Comparison of ENCODE assay signal across 8 cellular contexts in the genomic region with DNA sequence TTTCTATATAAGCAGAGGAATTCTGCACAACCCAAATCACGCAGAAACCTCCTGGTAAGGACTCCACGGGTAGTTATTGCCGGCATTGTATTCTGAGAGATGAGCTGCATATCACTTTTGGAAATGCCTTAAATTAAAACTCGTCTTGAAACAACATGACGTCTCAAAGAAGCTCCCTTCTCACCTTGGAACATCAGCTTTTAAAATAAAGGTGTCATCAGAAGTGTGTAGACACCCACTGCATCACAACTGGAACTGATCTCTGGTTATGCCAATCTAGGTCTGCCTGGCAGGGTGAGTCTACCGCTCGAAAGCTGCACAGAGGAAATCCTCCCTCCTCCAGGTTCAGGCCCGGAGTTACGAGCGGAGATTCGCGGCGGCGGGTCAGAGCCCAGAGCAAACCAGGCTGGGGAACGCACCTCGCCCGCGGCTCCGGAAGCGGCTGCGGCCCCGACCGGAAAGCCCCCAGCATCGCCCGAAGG. TPM values are rescaled to one million over a fixed set of nuclear protein-coding genes. Genes with fewer than 3 reads are reported as not detected.
DNase-seq lines count a peak whose midpoint lies in the region; ATAC-seq and TF ChIP-seq lines count a peak whose summit lies in the region.

No MANE protein-coding gene starts in this region.

- no peak overlapping the region for H2BK15ac ChIP-seq in neuronal stem cell (ENCODE audit: low read length)

- H2AFZ ChIP-seq in PC-9 (peak overlapping the region; percentile 90), neuronal stem cell (ENCODE audit: low read length) (peak overlapping the region; percentile 100)

- H3F3A ChIP-seq in PC-9 (ENCODE audit: insufficient read depth, low read depth): no peaks in the 10 kb centered on the region

- intact Hi-C loops in CD4-positive, alpha-beta T cell (cut with DNase I, micrococcal nuclease): loop anchor here (5.0 to 10.0 kb wide), 9 partner anchors 45 to 1658 kb away; a partner anchor contains a TSS
- intact Hi-C loops in PC-9 (cut with micrococcal nuclease; ENCODE audit: unreplicated experiment): loop anchor here (1.0 to 5.0 kb wide), 8 partner anchors 46 to 520 kb away; no protein-coding TSS in a partner anchor

- no peaks in the 10 kb centered on the region for H3K9me3 Mint-ChIP-seq in CD4-positive, alpha-beta T cell

- peak overlapping the region; percentile 62 for H2BK5ac ChIP-seq in neuronal stem cell (ENCODE audit: low read length)

- H3K9me3 ChIP-seq in CD4-positive, alpha-beta T cell (ENCODE audit: control insufficient read depth, low read length): no peaks in the 10 kb centered on the region
- H3K9me3 ChIP-seq in PC-9 (ENCODE audit: insufficient read depth, low read depth): no peaks in the 10 kb centered on the region
- no peaks in the 10 kb centered on the region for H3K9me3 ChIP-seq in esophagus (ENCODE audit: control insufficient read depth in 2 of 2, insufficient read depth in 1 of 2, low read depth in 1 of 2, low read length in 1 of 2)
- H3K9me3 ChIP-seq in neuronal stem cell (replicated peaks in 1 of 2; ENCODE audit: control insufficient read depth in 2 of 2, insufficient read depth in 1 of 2, low read depth in 1 of 2, low read length in 2 of 2): no peaks in the 10 kb centered on the region

- H4K20me1 ChIP-seq in PC-9 (ENCODE audit: insufficient read depth): peaks cover 23% of the 10 kb centered on the region

- H3K4me1 ChIP-seq in PC-9 (replicated peaks; ENCODE audit: insufficient read depth) (peaks cover 59% of the 10 kb centered on the region), esophagus (ENCODE audit: control insufficient read depth in 2 of 2, insufficient read depth in 2 of 2, low read length in 1 of 2) (peaks cover 0 to 9% of the 10 kb centered on the region in 2 donors), neuronal stem cell (ENCODE audit: control insufficient read depth in 2 of 2, insufficient read depth in 1 of 2, low read depth in 1 of 2, low read length in 2 of 2) (peaks cover 5 to 9% of the 10 kb centered on the region in 2 donors)

- H3K36me3 Mint-ChIP-seq in CD4-positive, alpha-beta T cell (ENCODE audit: low read depth): peaks cover 29% of the 10 kb centered on the region

- peak overlapping the region; percentile 85 for H3K9ac ChIP-seq in neuronal stem cell (ENCODE audit: low read depth, low read length, poor library complexity)

- peak overlapping the region; percentile 92 for H3K27ac Mint-ChIP-seq in CD4-positive, alpha-beta T cell

- WGBS in esophagus, 2 donors: 0% methylated on average over 25 of the region's 25 CpGs
- no CpG with 5 or more reads among the region's 25 CpGs for WGBS in neuronal stem cell (ENCODE audit: extremely low coverage in 2 of 2, insufficient read length in 2 of 2, insufficient replicate concordance in 1 of 2), 2 donors

- no peak overlapping the region for H2BK12ac ChIP-seq in neuronal stem cell (ENCODE audit: low read length)

- H3K27me3 Mint-ChIP-seq in CD4-positive, alpha-beta T cell: no peaks in the 10 kb centered on the region

- no TSS peak for BruUV-seq in PC-9 (replicated peaks; lab: Mats Ljungman, UMichigan)

- H3K4me1 Mint-ChIP-seq in CD4-positive, alpha-beta T cell (ENCODE audit: low read depth): peaks cover 73% of the 10 kb centered on the region

- POLR2A ChIA-PET in CD4-positive, alpha-beta T cell (lab: Charles Lee): interaction anchor here (0.7 to 1.7 kb wide), 13 partner anchors 9 to 1311 kb away, joined by 3 to 9 read pairs (median 4); a partner anchor contains a TSS
- POLR2A ChIA-PET in PC-9 (lab: Charles Lee; ENCODE audit: unreplicated experiment): no interaction called here

- no peak for TF ChIP-seq CTCF in CD4-positive, alpha-beta T cell (IDR thresholded peaks at IDR 0.05)
- no peak for TF ChIP-seq CTCF in PC-9 (conservative IDR thresholded peaks at IDR 0.05)

- H3K4me3 ChIP-seq in PC-9 (peak overlapping the region; percentile 97), esophagus (ENCODE audit: low read depth in 1 of 2, low read length in 2 of 2) (peak overlapping the region; percentile 88 to 100), neuronal stem cell (ENCODE audit: low read length in 2 of 2) (peak overlapping the region; percentile 95 to 99)

- H3K4me2 ChIP-seq in PC-9: peak overlapping the region; percentile 100
- H3K4me2 ChIP-seq in neuronal stem cell (ENCODE audit: insufficient read depth, low read length, poor library complexity, severe bottlenecking): peak overlapping the region; percentile 85

- H2AK5ac ChIP-seq in neuronal stem cell (ENCODE audit: low read depth, low read length): peak overlapping the region; percentile 30

- H4K8ac ChIP-seq in neuronal stem cell (ENCODE audit: low read depth, low read length): peak overlapping the region; percentile 72

- peaks cover 81% of the 10 kb centered on the region for H3K79me2 ChIP-seq in PC-9 (ENCODE audit: low read depth)

- peaks cover 3% of the 10 kb centered on the region for H3K79me1 ChIP-seq in neuronal stem cell (ENCODE audit: low read depth, low read length)

- no peak overlapping the region for H2BK120ac ChIP-seq in neuronal stem cell (ENCODE audit: low read depth, low read length)

- CTCF ChIA-PET in CD4-positive, alpha-beta T cell (lab: Charles Lee): no interaction called here
- CTCF ChIA-PET in PC-9 (lab: Charles Lee): no interaction called here

- peak overlapping the region; percentile 22 for H4K91ac ChIP-seq in neuronal stem cell (ENCODE audit: low read depth, low read length, poor library complexity)

- no peaks in the 10 kb centered on the region for H3K27me3 ChIP-seq in CD4-positive, alpha-beta T cell (ENCODE audit: control insufficient read depth, insufficient read depth, low read length)
- no peaks in the 10 kb centered on the region for H3K27me3 ChIP-seq in PC-9 (ENCODE audit: insufficient read depth, low read depth)
- no peaks in the 10 kb centered on the region for H3K27me3 ChIP-seq in esophagus (ENCODE audit: control insufficient read depth in 1 of 2, insufficient read depth in 2 of 2, low read length in 2 of 2)
- peaks cover 0 to 3% (median 0%) of the 10 kb centered on the region in 3 experiments for H3K27me3 ChIP-seq in neuronal stem cell (ENCODE audit: control insufficient read depth in 3 of 3, insufficient read depth in 3 of 3, low read depth in 1 of 3, low read length in 3 of 3)

- peak overlapping the region; percentile 68 for H3K23ac ChIP-seq in neuronal stem cell (ENCODE audit: low read depth, low read length, poor library complexity)

- no peaks in the 10 kb centered on the region for H3K9me2 ChIP-seq in PC-9 (ENCODE audit: insufficient read depth)

- DNase-seq in CD4-positive, alpha-beta T cell: no peak
- DNase-seq in PC-9: no peak
- DNase-seq in neuronal stem cell (ENCODE audit: low spot score): no peak
- DNase-seq in stimulated activated CD4-positive, alpha-beta T cell treated with anti-CD3 and anti-CD28 coated beads, Interleukin-12 subunit alpha, Interleukin-12 subunit beta, amount 100 ng/mL, for 4 hours: no peak

- ATAC-seq in CD4-positive, alpha-beta T cell (ENCODE audit: poor library complexity): peak; percentile 60
- ATAC-seq in GM21528 (IDR thresholded peaks at IDR 0.05; ENCODE audit: low FRiP score, unreplicated experiment) (peak; percentile 21), GM19452 (IDR thresholded peaks at IDR 0.05; ENCODE audit: unreplicated experiment) (no peak), HG02588 (IDR thresholded peaks at IDR 0.05; ENCODE audit: unreplicated experiment) (no peak)

- H3K18ac ChIP-seq in neuronal stem cell (ENCODE audit: low read length): peak overlapping the region; percentile 94

- no peak overlapping the region for H3K4ac ChIP-seq in neuronal stem cell (ENCODE audit: low read length)

- peak overlapping the region; percentile 86 for H3K4me3 Mint-ChIP-seq in CD4-positive, alpha-beta T cell

- peak overlapping the region; percentile 89 for H3K27ac ChIP-seq in CD4-positive, alpha-beta T cell (ENCODE audit: low read depth, low read length)
- peak overlapping the region; percentile 71 for H3K27ac ChIP-seq in PC-9
- H3K27ac ChIP-seq in esophagus (ENCODE audit: low read depth in 2 of 2, low read length in 1 of 2): peak overlapping the region; percentile 97 to 99
- H3K27ac ChIP-seq in neuronal stem cell (replicated peaks; ENCODE audit: low read length): peak overlapping the region; percentile 79

- H3K14ac ChIP-seq in neuronal stem cell (ENCODE audit: low read length): peak overlapping the region; percentile 14

- H3K36me3 ChIP-seq in PC-9 (ENCODE audit: low read depth): peaks cover 16% of the 10 kb centered on the region; the same call in 1 of the 2 replicates
- H3K36me3 ChIP-seq in esophagus (ENCODE audit: control insufficient read depth in 2 of 2, insufficient read depth in 2 of 2, low read length in 1 of 2): no peaks in the 10 kb centered on the region
- no peaks in the 10 kb centered on the region for H3K36me3 ChIP-seq in neuronal stem cell (replicated peaks in 1 of 2; ENCODE audit: control insufficient read depth in 2 of 2, insufficient read depth in 2 of 2, low read length in 2 of 2)

RNA-seq across cellular contexts. Expression of a gene that starts 1.0 kb away (rescaled TPM):
- 10 to 100 TPM; 13.7 to 16.4 TPM for total RNA-seq in CD4-positive, alpha-beta T cell
- 24.4 and 29.3 TPM in 2 replicates for total RNA-seq in PC-9 (2021)
- polyA plus RNA-seq in esophagus: 1 to 10 TPM; 1.2 to 2.0 TPM
- polyA plus RNA-seq in neuronal stem cell (2013, experiment 1 of 2): 6.2 TPM
- polyA plus RNA-seq in neuronal stem cell (2013, experiment 2 of 2): 6.5 TPM

Comparison
In these comparisons a context has a peak if more than half of its experiments do, and no peak if none do; other contexts are left out.
1. ATAC-seq: peak in CD4-positive, alpha-beta T cell (single experiment) and GM21528 (single experiment); none in GM19452 (single experiment) and HG02588 (single experiment).
2. Peak in every context shown above with its lines, with median percentiles within 50 percentile points of each other: H3K27ac ChIP-seq and H3K4me3 ChIP-seq.